30 cellular contexts compared by ENCODE assay signal in the genomic region with DNA sequence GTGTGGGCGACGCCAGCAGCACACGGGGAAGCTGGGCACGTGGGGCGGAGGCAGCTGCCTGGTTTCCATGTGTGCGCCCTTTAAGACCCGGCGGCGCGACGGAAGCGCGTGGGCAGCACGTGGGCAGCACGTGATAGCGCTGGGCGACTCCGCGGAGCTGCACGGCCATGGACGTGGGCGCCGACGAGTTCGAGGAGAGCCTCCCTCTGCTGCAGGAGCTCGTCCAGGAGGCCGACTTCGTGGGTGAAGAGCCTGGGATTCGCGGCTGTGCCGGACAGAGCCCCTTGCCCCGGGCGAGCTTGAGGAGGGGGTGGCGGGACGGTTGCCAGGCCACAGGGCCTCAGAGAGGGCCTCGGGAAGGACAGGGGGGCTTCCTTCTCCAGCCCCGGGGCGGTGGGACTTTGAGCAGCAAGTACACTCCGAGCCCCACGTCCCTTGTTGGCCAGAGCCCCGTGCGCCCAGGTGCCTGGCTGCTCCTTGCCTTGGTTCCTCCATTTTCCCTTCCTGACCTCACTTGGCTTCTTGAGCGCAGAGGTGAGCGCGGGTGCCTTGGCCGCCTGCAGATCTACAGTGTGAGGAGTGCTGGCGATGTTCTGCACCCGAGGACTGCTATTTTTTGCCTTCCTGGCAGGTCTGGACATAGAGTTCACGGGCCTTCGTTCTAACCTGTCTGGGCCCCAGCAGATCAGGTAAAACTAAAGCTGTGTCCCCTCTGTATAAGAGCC. TPM values are rescaled to one million over a fixed set of nuclear protein-coding genes. Genes with fewer than 3 reads are reported as not detected.
A peak's percentile ranks its signal among the peaks of the same experiment; 100 is the strongest.
DNase-seq lines count a peak whose midpoint lies in the region; ATAC-seq and TF ChIP-seq lines count a peak whose summit lies in the region.
"Had no signal": no experiment of that assay in that cellular context is flagged by ENCODE, and none has a peak within 500 bp of the region (broad histone marks: within the 10 kb centered on the region; RNA-seq: fewer than 3 reads in every experiment).

A gene with protein sequence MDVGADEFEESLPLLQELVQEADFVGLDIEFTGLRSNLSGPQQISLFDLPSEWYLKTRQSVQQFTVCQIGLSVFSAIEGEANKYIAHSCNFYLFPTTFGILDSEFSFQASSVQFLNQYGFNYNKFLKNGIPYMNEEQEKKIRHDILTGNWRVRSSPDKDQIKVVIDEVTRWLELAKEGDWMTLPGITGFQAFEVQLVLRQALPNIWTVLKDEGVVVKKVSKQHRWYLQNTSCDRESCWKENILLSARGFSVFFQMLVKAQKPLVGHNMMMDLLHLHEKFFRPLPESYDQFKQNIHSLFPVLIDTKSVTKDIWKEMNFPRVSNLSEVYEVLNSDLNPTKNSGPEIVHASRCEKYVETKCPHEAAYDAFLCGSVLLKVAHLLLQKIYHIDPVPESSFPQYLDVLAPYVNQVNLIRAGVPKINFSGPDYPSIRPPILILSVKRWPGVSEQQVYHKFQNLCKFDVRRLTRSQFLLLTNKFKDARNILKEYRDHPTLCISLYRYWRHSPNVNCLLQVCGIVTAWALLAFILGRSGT (plus strand): TSS at position 136 of the 725 bp plus-strand sequence. CDS start 32 bp downstream, at position 168.

- peak within 1 kb of the TSS; percentile 25 for H3K4me3 ChIP-seq in fibroblast of mammary gland (ENCODE audit: control insufficient read depth, low read depth, low read length)
- H3K4me3 ChIP-seq: breast epithelium, left lung, PC-9, smooth muscle cell, vagina had no signal

- no peak within 1 kb of the TSS for H3K4me3 Mint-ChIP-seq in activated CD8-positive, alpha-beta memory T cell treated with anti-CD3 and anti-CD28 coated beads, Interleukin-2, amount 10 ng/mL, durations not matched to agents 7 days and 5 days
- H3K4me3 Mint-ChIP-seq in progenitor cell of endocrine pancreas (ENCODE audit: low read depth): no peak within 1 kb of the TSS
- H3K4me3 Mint-ChIP-seq: activated naive CD4-positive, alpha-beta T cell treated with anti-CD3 and anti-CD28 coated beads for 36 hours; activated T-helper 1 cell treated with anti-CD3 and anti-CD28 coated beads, Interleukin-12 subunit alpha, Interleukin-12 subunit beta, Interleukin-2, Interleukin-4 antibody, amounts not matched to agents 30 ng/mL and 10 ng/mL and 1 ng/mL, durations not matched to agents 14 hours and 24 hours and 36 hours; memory B cell had no signal

- no peaks in the 10 kb centered on the region for H3K27me3 Mint-ChIP-seq in activated CD8-positive, alpha-beta memory T cell treated with anti-CD3 and anti-CD28 coated beads, Interleukin-2, amount 10 ng/mL, durations not matched to agents 7 days and 5 days
- H3K27me3 Mint-ChIP-seq in progenitor cell of endocrine pancreas: peaks cover 8% of the 10 kb centered on the region
- H3K27me3 Mint-ChIP-seq: CD4-positive, CD25-positive, alpha-beta regulatory T cell; memory B cell had no signal

- DNase-seq in activated CD8-positive, alpha-beta memory T cell treated with anti-CD3 and anti-CD28 coated beads, Interleukin-2, amount 10 ng/mL, durations not matched to agents 7 days and 5 days: no peak
- no peak for DNase-seq in activated CD8-positive, alpha-beta memory T cell treated with anti-CD3 and anti-CD28 coated beads for 24 hours
- peak; percentile 29 for DNase-seq in RWPE1 (ENCODE audit: low spot score)
- no peak for DNase-seq in fibroblast of mammary gland (ENCODE audit: low read depth)
- no peak for DNase-seq in progenitor cell of endocrine pancreas (ENCODE audit: low spot score, unreplicated experiment)
- no peak for DNase-seq in activated naive CD4-positive, alpha-beta T cell (lab: John Stamatoyannopoulos, UW)
- no peak for DNase-seq in mucosa of gallbladder (ENCODE audit: low spot score)
- DNase-seq in NCI-H2196 (lab: John Stamatoyannopoulos, UW; ENCODE audit: unreplicated experiment): no peak
- DNase-seq: activated naive CD4-positive, alpha-beta T cell treated with anti-CD3 and anti-CD28 coated beads for 36 hours; amygdala; CD4-positive, CD25-positive, alpha-beta regulatory T cell; EL; Karpas-422; left lung; NCI-H1417 treated with DMSO at 0.1 percent for 48 hours; NCI-H2081; NCI-H2227 treated with DMSO at 0.1 percent for 48 hours; NCI-H526 treated with DMSO at 0.1 percent for 48 hours; PC-9; right cardiac atrium; SHP77 treated with DMSO at 0.1 percent for 48 hours; stimulated activated CD4-positive, alpha-beta T cell treated with anti-CD3 and anti-CD28 coated beads, Interleukin-1b, Interleukin-23, amount 100 ng/mL, for 48 hours; stimulated activated naive CD4-positive, alpha-beta T cell treated with Interleukin-2 at 50 U/mL for 16 hours had no signal

- no peaks in the 10 kb centered on the region for H3K9me3 Mint-ChIP-seq in activated CD8-positive, alpha-beta memory T cell treated with anti-CD3 and anti-CD28 coated beads, Interleukin-2, amount 10 ng/mL, durations not matched to agents 7 days and 5 days (ENCODE audit: low read depth)
- H3K9me3 Mint-ChIP-seq in progenitor cell of endocrine pancreas (ENCODE audit: low read depth): no peaks in the 10 kb centered on the region
- H3K9me3 Mint-ChIP-seq: activated naive CD4-positive, alpha-beta T cell treated with anti-CD3 and anti-CD28 coated beads for 36 hours; activated T-helper 1 cell treated with anti-CD3 and anti-CD28 coated beads, Interleukin-12 subunit alpha, Interleukin-12 subunit beta, Interleukin-2, Interleukin-4 antibody, amounts not matched to agents 30 ng/mL and 10 ng/mL and 1 ng/mL, durations not matched to agents 14 hours and 24 hours and 36 hours; CD4-positive, CD25-positive, alpha-beta regulatory T cell; memory B cell had no signal

- POLR2A ChIA-PET in RWPE1 (lab: Yijun Ruan, JAX; ENCODE audit: low non-redundant PET): interaction anchor here (0.6 to 1.1 kb wide), 2 partner anchors 10 to 1422 kb away, joined by 4 to 9 read pairs; a partner anchor contains a TSS

- peak within 1 kb of the TSS; percentile 6 for H3K27ac Mint-ChIP-seq in activated CD8-positive, alpha-beta memory T cell treated with anti-CD3 and anti-CD28 coated beads, Interleukin-2, amount 10 ng/mL, durations not matched to agents 7 days and 5 days
- H3K27ac Mint-ChIP-seq in progenitor cell of endocrine pancreas: peak within 1 kb of the TSS; percentile 49
- H3K27ac Mint-ChIP-seq: activated T-helper 1 cell treated with anti-CD3 and anti-CD28 coated beads, Interleukin-12 subunit alpha, Interleukin-12 subunit beta, Interleukin-2, Interleukin-4 antibody, amounts not matched to agents 30 ng/mL and 10 ng/mL and 1 ng/mL, durations not matched to agents 14 hours and 24 hours and 36 hours; memory B cell had no signal

- peaks cover 21% of the 10 kb centered on the region for H3K36me3 Mint-ChIP-seq in activated CD8-positive, alpha-beta memory T cell treated with anti-CD3 and anti-CD28 coated beads, Interleukin-2, amount 10 ng/mL, durations not matched to agents 7 days and 5 days
- peaks cover 9% of the 10 kb centered on the region for H3K36me3 Mint-ChIP-seq in progenitor cell of endocrine pancreas (ENCODE audit: insufficient read depth)

- ATAC-seq in activated CD8-positive, alpha-beta memory T cell treated with anti-CD3 and anti-CD28 coated beads, Interleukin-2, amount 10 ng/mL, durations not matched to agents 7 days and 5 days: no peak
- ATAC-seq: left lung had no signal

- H3K4me1 Mint-ChIP-seq in activated CD8-positive, alpha-beta memory T cell treated with anti-CD3 and anti-CD28 coated beads, Interleukin-2, amount 10 ng/mL, durations not matched to agents 7 days and 5 days: peaks cover 10% of the 10 kb centered on the region
- H3K4me1 Mint-ChIP-seq in progenitor cell of endocrine pancreas (ENCODE audit: low read depth): no peaks in the 10 kb centered on the region

- no peak for TF ChIP-seq CTCF in RWPE1 (conservative IDR thresholded peaks at IDR 0.05; ENCODE audit: low read depth)
- no peak for TF ChIP-seq CTCF in fibroblast of mammary gland (conservative IDR thresholded peaks at IDR 0.05; ENCODE audit: control insufficient read depth, insufficient read depth, low read depth, low read length)
- no peak for TF ChIP-seq CTCF in progenitor cell of endocrine pancreas (IDR thresholded peaks at IDR 0.05; ENCODE audit: unreplicated experiment)

- peak within 1 kb of the TSS; percentile 70 for H3K27ac ChIP-seq in RWPE1
- H3K27ac ChIP-seq: breast epithelium, left lung, PC-9, vagina had no signal

- CTCF ChIA-PET in activated CD8-positive, alpha-beta memory T cell treated with anti-CD3 and anti-CD28 coated beads, Interleukin-2, amount 10 ng/mL, durations not matched to agents 7 days and 5 days (lab: Charles Lee): interaction anchor here (1.5 kb wide), 1 partner anchor 9 kb away, joined by 3 read pairs; no protein-coding TSS in a partner anchor
- CTCF ChIA-PET in RWPE1 (lab: Yijun Ruan, JAX): no interaction called here

RNA-seq across cellular contexts. Expression of the gene that starts here (rescaled TPM):
- total RNA-seq in activated CD8-positive, alpha-beta memory T cell treated with anti-CD3 and anti-CD28 coated beads, Interleukin-2, amount 10 ng/mL, durations not matched to agents 7 days and 5 days: 1 to 10 TPM in 1 of 2 experiments, under 1 TPM in 1; 0.75 to 1.4 TPM
- total RNA-seq in progenitor cell of endocrine pancreas (not detected in 2 replicates), mucosa of gallbladder (0.23 TPM)
- total RNA-seq: A172; CD4-positive, CD25-positive, alpha-beta regulatory T cell; myocyte; smooth muscle cell; vagina had no signal
